8 cellular contexts compared by ENCODE assay signal in genomic region chr11:68282141-68282860, GRCh38. TPM values are rescaled to one million over a fixed set of nuclear protein-coding genes. Genes with fewer than 3 reads are reported as not detected.
DNase-seq lines count a peak whose midpoint lies in the region; ATAC-seq and TF ChIP-seq lines count a peak whose summit lies in the region.

No MANE protein-coding gene starts in this region.

- H3K4me1 Mint-ChIP-seq in activated naive CD4-positive, alpha-beta T cell treated with anti-CD3 and anti-CD28 coated beads, Interleukin-2, amount 50 U/mL, for 24 hours: peaks cover 24% of the 10 kb centered on the region
- peaks cover 3% of the 10 kb centered on the region; the same call in 2 of the 3 replicates for H3K4me1 Mint-ChIP-seq in GM23338

- H3K4me3 Mint-ChIP-seq in activated naive CD4-positive, alpha-beta T cell treated with anti-CD3 and anti-CD28 coated beads, Interleukin-2, amount 50 U/mL, for 24 hours: peak overlapping the region; percentile 63
- no peak overlapping the region for H3K4me3 Mint-ChIP-seq in GM23338

- intact Hi-C loops in testis (cut with DNase I; ENCODE audit: low total_unique reads): no loop called here

- no peaks in the 10 kb centered on the region for H3K36me3 ChIP-seq in MM.1S (replicated peaks; ENCODE audit: insufficient read depth, low read length)
- no peaks in the 10 kb centered on the region for H3K36me3 ChIP-seq in testis (ENCODE audit: low read depth, missing control alignments)
- no peaks in the 10 kb centered on the region for H3K36me3 ChIP-seq in tibial nerve
- no peaks in the 10 kb centered on the region for H3K36me3 ChIP-seq in GM23338 (ENCODE audit: insufficient read depth)

- 78 to 80% methylated on average over 15 of the region's 15 CpGs for WGBS in testis, 2 donors
- WGBS in tibial nerve, 2 donors: 61 to 68% methylated on average over 15 of the region's 15 CpGs

- TF ChIP-seq CTCF in MM.1S (IDR thresholded peaks at IDR 0.05; ENCODE audit: low read length): no peak
- TF ChIP-seq CTCF in testis (IDR thresholded peaks at IDR 0.05): no peak
- TF ChIP-seq CTCF in tibial nerve (IDR thresholded peaks at IDR 0.05): no peak
- TF ChIP-seq CTCF in GM23338 (conservative IDR thresholded peaks at IDR 0.05; ENCODE audit: low read depth in 2 of 2): no peak

- H3K27ac ChIP-seq in MM.1S (ENCODE audit: low read length): peak overlapping the region; percentile 30; the same call in 1 of the 2 replicates
- H3K27ac ChIP-seq in testis: no peak overlapping the region
- H3K27ac ChIP-seq in tibial nerve: no peak overlapping the region
- no peak overlapping the region for H3K27ac ChIP-seq in GM23338 (ENCODE audit: low read depth)

- H3K4me1 ChIP-seq in MM.1S (ENCODE audit: low read length): peaks cover 6% of the 10 kb centered on the region
- no peaks in the 10 kb centered on the region for H3K4me1 ChIP-seq in testis
- no peaks in the 10 kb centered on the region for H3K4me1 ChIP-seq in tibial nerve
- no peaks in the 10 kb centered on the region for H3K4me1 ChIP-seq in GM23338 (ENCODE audit: insufficient read depth)

- TF ChIP-seq EP300 in tibial nerve (IDR thresholded peaks at IDR 0.05): no peak

- H3K4me3 ChIP-seq in MM.1S (ENCODE audit: low read length) (peak overlapping the region; percentile 0; the same call in 1 of the 2 replicates), testis (no peak overlapping the region), tibial nerve (no peak overlapping the region), GM23338 (no peak overlapping the region)

- H3K27ac Mint-ChIP-seq in activated naive CD4-positive, alpha-beta T cell treated with anti-CD3 and anti-CD28 coated beads, Interleukin-2, amount 50 U/mL, for 24 hours: peak overlapping the region; percentile 53
- no peak overlapping the region for H3K27ac Mint-ChIP-seq in GM23338

- peak; percentile 21 for DNase-seq in activated gamma-delta T cell treated with anti-CD3 and anti-CD28 coated beads, Interleukin-2, amount 50 U/mL, for 16 hours (ENCODE audit: low read depth)
- DNase-seq in activated gamma-delta T cell treated with Interleukin-2 at 50 U/mL for 16 hours (no peak), MM.1S (peak; percentile 76), testis (no peak), tibial nerve (ENCODE audit: low spot score in 2 of 2) (no peak), GM23338 (ENCODE audit: low spot score) (no peak)
- peak; percentile 27 for DNase-seq in stimulated activated naive CD4-positive, alpha-beta T cell treated with Interleukin-2 at 50 U/mL for 16 hours (lab: John Stamatoyannopoulos, UW)

- H3K9me3 Mint-ChIP-seq in activated naive CD4-positive, alpha-beta T cell treated with anti-CD3 and anti-CD28 coated beads, Interleukin-2, amount 50 U/mL, for 24 hours: no peaks in the 10 kb centered on the region
- peaks cover 2% of the 10 kb centered on the region; the same call in 1 of the 3 replicates for H3K9me3 Mint-ChIP-seq in GM23338

- H4K20me1 ChIP-seq in MM.1S (ENCODE audit: insufficient read depth, low read length): no peaks in the 10 kb centered on the region
- no peaks in the 10 kb centered on the region for H4K20me1 ChIP-seq in GM23338 (replicated peaks; ENCODE audit: insufficient read depth)

- no peaks in the 10 kb centered on the region for H3K79me2 ChIP-seq in MM.1S (ENCODE audit: low read length)
- H3K79me2 ChIP-seq in GM23338 (replicated peaks; ENCODE audit: insufficient read depth): no peaks in the 10 kb centered on the region

- H3F3A ChIP-seq in MM.1S (ENCODE audit: insufficient read depth, low read length) (peaks cover 9% of the 10 kb centered on the region; the same call in 1 of the 2 replicates), GM23338 (replicated peaks; ENCODE audit: low read depth) (no peaks in the 10 kb centered on the region)

- H3K27me3 ChIP-seq in MM.1S (replicated peaks; ENCODE audit: insufficient read depth, low read length) (no peaks in the 10 kb centered on the region), testis (no peaks in the 10 kb centered on the region), tibial nerve (no peaks in the 10 kb centered on the region), GM23338 (ENCODE audit: insufficient read depth) (no peaks in the 10 kb centered on the region)

- no peak for ATAC-seq in GM23338

- H3K27me3 Mint-ChIP-seq in activated naive CD4-positive, alpha-beta T cell treated with anti-CD3 and anti-CD28 coated beads, Interleukin-2, amount 50 U/mL, for 24 hours: peaks cover 2% of the 10 kb centered on the region
- peaks cover 8% of the 10 kb centered on the region for H3K27me3 Mint-ChIP-seq in GM23338 (ENCODE audit: insufficient read depth, low read depth, poor library complexity)

- H2AFZ ChIP-seq in MM.1S (ENCODE audit: low read length) (peak overlapping the region; percentile 61), GM23338 (no peak overlapping the region; the same call in 1 of the 2 replicates)

- H3K9me2 ChIP-seq in MM.1S (replicated peaks; ENCODE audit: insufficient read depth, low read length) (no peaks in the 10 kb centered on the region), GM23338 (ENCODE audit: insufficient read depth) (no peaks in the 10 kb centered on the region)

- TF ChIP-seq POLR2A in testis (IDR thresholded peaks at IDR 0.05) (no peak), tibial nerve (IDR thresholded peaks at IDR 0.05) (no peak)

- peak overlapping the region; percentile 51 for H3K4me2 ChIP-seq in MM.1S (ENCODE audit: low read depth, low read length)
- no peak overlapping the region for H3K4me2 ChIP-seq in GM23338

- H3K36me3 Mint-ChIP-seq in activated naive CD4-positive, alpha-beta T cell treated with anti-CD3 and anti-CD28 coated beads, Interleukin-2, amount 50 U/mL, for 24 hours: no peaks in the 10 kb centered on the region
- no peaks in the 10 kb centered on the region for H3K36me3 Mint-ChIP-seq in GM23338 (ENCODE audit: low read depth)

- no peaks in the 10 kb centered on the region for H3K9me3 ChIP-seq in MM.1S (replicated peaks; ENCODE audit: insufficient read depth, low read length)
- H3K9me3 ChIP-seq in testis: no peaks in the 10 kb centered on the region
- H3K9me3 ChIP-seq in tibial nerve: no peaks in the 10 kb centered on the region

- H3K9ac ChIP-seq in MM.1S (ENCODE audit: low read length): no peak overlapping the region; the same call in 1 of the 2 replicates

TF ChIP-seq in GM23338, 12 proteins besides CTCF, POLR2A, EP300 and RAD21 (continues in another document):
- no peak for TF ChIP-seq ZNF114 (CRISPR knock-in tag; IDR thresholded peaks at IDR 0.05)

RNA-seq across cellular contexts. Expression of gene C11orf24, which starts 10.5 kb away (rescaled TPM):
- total RNA-seq in testis (10 to 100 TPM; 65.7 to 87.7 TPM), tibial nerve (10 to 100 TPM; 33.3 to 59.4 (median 41.2) TPM)
- polyA plus RNA-seq in testis (ENCODE audit: insufficient read depth, low read depth, low replicate concordance) (29.6 TPM), GM23338 (2016; fragmentation: Nextera tagmentation; extraction: Ambion mirVana) (49.8 and 50.7 TPM in 2 replicates)
- 45.2 and 57.5 TPM in 2 replicates for total RNA-seq in GM23338 (2014; rRNA removed; shearing (Covaris generic))

RNA-seq across cellular contexts. Expression of gene LRP5, which starts 30.1 kb away (rescaled TPM):
- total RNA-seq in testis: 10 to 100 TPM; 20.6 to 21.3 TPM
- polyA plus RNA-seq in testis (ENCODE audit: insufficient read depth, low read depth, low replicate concordance): 15.7 TPM
- 10 to 100 TPM; 22.3 to 43.2 (median 33.8) TPM for total RNA-seq in tibial nerve
- 35.1 and 51.1 TPM in 2 replicates for total RNA-seq in GM23338 (2014; rRNA removed; shearing (Covaris generic))
- polyA plus RNA-seq in GM23338 (2016; fragmentation: Nextera tagmentation; extraction: Ambion mirVana): 26.9 and 38.3 TPM in 2 replicates

Comparison
In these comparisons a context has a peak if more than half of its experiments do, and no peak if none do; other contexts are left out.
1. DNase-seq: peak in activated gamma-delta T cell treated with anti-CD3 and anti-CD28 coated beads, Interleukin-2, amount 50 U/mL, for 16 hours (single experiment), MM.1S (single experiment) and stimulated activated naive CD4-positive, alpha-beta T cell treated with Interleukin-2 at 50 U/mL for 16 hours (single experiment); none in activated gamma-delta T cell treated with Interleukin-2 at 50 U/mL for 16 hours (single experiment), testis (single experiment), tibial nerve (0 of 2) and GM23338 (single experiment).